In the genomic region with DNA sequence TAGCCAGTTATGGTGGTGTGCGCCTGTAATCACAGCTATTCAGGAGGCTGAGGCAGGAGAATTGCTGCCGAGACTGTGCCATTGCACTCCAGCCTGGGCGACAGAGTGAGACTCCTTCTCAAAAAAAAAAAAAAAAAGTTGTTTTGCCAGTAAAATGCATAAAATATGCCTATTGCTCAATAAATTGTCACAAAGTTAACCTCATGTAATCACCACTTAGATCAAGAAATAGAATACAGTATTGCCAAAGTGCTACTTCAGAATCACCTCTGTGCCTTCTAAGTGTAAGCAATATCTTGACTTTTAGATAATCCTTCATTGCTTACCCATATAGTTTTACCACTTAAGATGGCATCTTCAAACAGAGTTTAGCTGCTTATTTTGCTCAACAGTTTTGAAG, we compare ENCODE assay signal across 18 cellular contexts.
A peak's percentile ranks its signal among the peaks of the same experiment; 100 is the strongest.
DNase-seq lines count a peak whose midpoint lies in the region; ATAC-seq, FAIRE-seq and TF ChIP-seq lines count a peak whose summit lies in the region.
"Had no signal": no experiment of that assay in that cellular context is flagged by ENCODE, and none has a peak within 500 bp of the region (broad histone marks: within the 10 kb centered on the region; RNA-seq: fewer than 3 reads in every experiment).

No MANE protein-coding gene starts in this region.

- POLR2A ChIA-PET in HepG2 (lab: Yijun Ruan, JAX) = no interaction called here

- 95% methylated on average over 3 of the region's 3 CpGs for WGBS in HepG2 (ENCODE audit: low lambda C conversion rate)
- WGBS in right lobe of liver (ENCODE audit: insufficient coverage, low coverage, low lambda C conversion rate, missing lambda C conversion rate) = no CpG with 5 or more reads among the region's 3 CpGs
- 94 to 100% methylated on average over 3 of the region's 3 CpGs for WGBS in esophagus squamous epithelium, 2 donors

- H2AFZ ChIP-seq in HepG2 (ENCODE audit: low read length) (no peak overlapping the region), osteoblast (ENCODE audit: low read length) (no peak overlapping the region)

- in situ Hi-C loops in HepG2 (cut with HindIII; ENCODE audit: extremely low pct_ligation_motif_present, low pct_unique_long_range_greater_than_20kb) = no loop called here

- ATAC-seq in HepG2 (no peak), right lobe of liver (no peak), HG03280 (IDR thresholded peaks at IDR 0.05; ENCODE audit: unreplicated experiment) (no peak)

- no peak for FAIRE-seq in HepG2 (lab: Jason Lieb, UNC)
- FAIRE-seq: H1 had no signal

- H3K4me3 ChIP-seq in HepG2 (replicated peaks in 1 of 3; ENCODE audit: insufficient read depth in 1 of 3, low read depth in 2 of 3, low read length in 3 of 3) = no peak overlapping the region
- no peak overlapping the region for H3K4me3 ChIP-seq in right lobe of liver
- H3K4me3 ChIP-seq in fibroblast of mammary gland (ENCODE audit: control insufficient read depth, low read depth, low read length) = no peak overlapping the region
- H3K4me3 ChIP-seq in osteoblast (ENCODE audit: insufficient read depth, low read length) = no peak overlapping the region
- no peak overlapping the region for H3K4me3 ChIP-seq in H7 (ENCODE audit: insufficient read depth, low read depth, low read length)
- H3K4me3 ChIP-seq in esophagus squamous epithelium = no peak overlapping the region
- H3K4me3 ChIP-seq: BLaER1, SJSA1 had no signal

- no peaks in the 10 kb centered on the region for H3K4me1 ChIP-seq in HepG2 (ENCODE audit: insufficient read depth, low read length)
- no peaks in the 10 kb centered on the region for H3K4me1 ChIP-seq in right lobe of liver
- no peaks in the 10 kb centered on the region for H3K4me1 ChIP-seq in osteoblast (ENCODE audit: insufficient read depth, low read length)
- peaks cover 0 to 7% (median 4%) of the 10 kb centered on the region in 3 donors for H3K4me1 ChIP-seq in esophagus squamous epithelium

- CTCF ChIA-PET in HepG2 (lab: Yijun Ruan, JAX; ENCODE audit: low intra/inter-chr PET ratio, low total read pairs) = no interaction called here

- no TSS peak for BruUV-seq in HepG2 (replicated peaks; lab: Mats Ljungman, UMichigan)

- DNase-seq in HepG2 (ENCODE audit: low spot score) (no peak), right lobe of liver (no peak), fibroblast of mammary gland (ENCODE audit: low read depth) (peak; percentile 25), osteoblast (ENCODE audit: insufficient read length, low spot score, missing footprints) (peak; percentile 5), H7 (no peak), esophagus squamous epithelium (lab: John Stamatoyannopoulos, UW) (no peak)
- DNase-seq: CD4-positive, CD25-positive, alpha-beta regulatory T cell; GF-D8; Kasumi-1; NCI-H2029; NCI-H2227 treated with DMSO at 0.1 percent for 48 hours; NCI-H526 treated with DMSO at 0.1 percent for 48 hours; Right ventricle myocardium superior; RPMI8226 had no signal

- TF ChIP-seq POLR2A in HepG2 (IDR thresholded peaks at IDR 0.05; ENCODE audit: insufficient read depth in 1 of 2, low read depth in 2 of 2, low read length in 2 of 2) (no peak), right lobe of liver (IDR thresholded peaks at IDR 0.05) (no peak), esophagus squamous epithelium (IDR thresholded peaks at IDR 0.05) (no peak)

- H3K79me2 ChIP-seq in HepG2 (ENCODE audit: insufficient read depth, low read length) (no peaks in the 10 kb centered on the region), osteoblast (ENCODE audit: insufficient read depth, low read length) (no peaks in the 10 kb centered on the region)

- H4K20me1 ChIP-seq in HepG2 (ENCODE audit: insufficient read depth, low read length) (no peaks in the 10 kb centered on the region), osteoblast (ENCODE audit: insufficient read depth, low read length) (no peaks in the 10 kb centered on the region)
- H4K20me1 ChIP-seq: BLaER1 had no signal

- H3K27me3 ChIP-seq in HepG2 (ENCODE audit: control insufficient read depth in 1 of 2, insufficient read depth in 2 of 2, low read length in 2 of 2) (no peaks in the 10 kb centered on the region), right lobe of liver (no peaks in the 10 kb centered on the region), osteoblast (ENCODE audit: insufficient read depth, low read length) (no peaks in the 10 kb centered on the region), H7 (ENCODE audit: control insufficient read depth, insufficient read depth, low read length) (no peaks in the 10 kb centered on the region), esophagus squamous epithelium (no peaks in the 10 kb centered on the region)
- H3K27me3 ChIP-seq: BLaER1, SJSA1 had no signal

- H3K9me3 ChIP-seq in HepG2 (ENCODE audit: low read length) (no peaks in the 10 kb centered on the region), right lobe of liver (no peaks in the 10 kb centered on the region), osteoblast (ENCODE audit: low read depth, low read length) (no peaks in the 10 kb centered on the region), esophagus squamous epithelium (no peaks in the 10 kb centered on the region)
- H3K9me3 ChIP-seq: BLaER1, SJSA1 had no signal

- TF ChIP-seq EP300 in HepG2 (IDR thresholded peaks at IDR 0.05; ENCODE audit: low read depth in 2 of 2, low read length in 2 of 2) (no peak), HepG2 (CRISPR knock-in tag; IDR thresholded peaks at IDR 0.05; ENCODE audit: borderline replicate concordance) (no peak)

- no peak for TF ChIP-seq CTCF in HepG2 (CRISPR knock-in tag; IDR thresholded peaks at IDR 0.05)
- TF ChIP-seq CTCF in right lobe of liver (IDR thresholded peaks at IDR 0.05) = no peak
- no peak for TF ChIP-seq CTCF in fibroblast of mammary gland (conservative IDR thresholded peaks at IDR 0.05; ENCODE audit: control insufficient read depth, insufficient read depth, low read depth, low read length)
- no peak for TF ChIP-seq CTCF in osteoblast (IDR thresholded peaks at IDR 0.05; ENCODE audit: extremely low read depth, low read depth, low read length)
- no peak for TF ChIP-seq CTCF in esophagus squamous epithelium (IDR thresholded peaks at IDR 0.05)

- H3K27ac ChIP-seq in HepG2 (ENCODE audit: extremely low read length, insufficient read depth, low read length) (no peak overlapping the region), right lobe of liver (peak overlapping the region in 1 of 3 donors; percentile 50), osteoblast (ENCODE audit: low read depth, low read length) (no peak overlapping the region), esophagus squamous epithelium (no peak overlapping the region)
- H3K27ac ChIP-seq: BLaER1, SJSA1 had no signal

- TF ChIP-seq RAD21 in HepG2 (CRISPR knock-in tag; IDR thresholded peaks at IDR 0.05) = no peak

- peaks cover 5 to 15% of the 10 kb centered on the region in 2 experiments for H3K36me3 ChIP-seq in HepG2 (replicated peaks in 1 of 2; ENCODE audit: control insufficient read depth in 1 of 2, insufficient read depth in 2 of 2, low read length in 2 of 2)
- H3K36me3 ChIP-seq in right lobe of liver = no peaks in the 10 kb centered on the region
- no peaks in the 10 kb centered on the region for H3K36me3 ChIP-seq in osteoblast (ENCODE audit: insufficient read depth, low read length)
- no peaks in the 10 kb centered on the region for H3K36me3 ChIP-seq in H7 (replicated peaks; ENCODE audit: control insufficient read depth, insufficient read depth, low read length)
- H3K36me3 ChIP-seq in esophagus squamous epithelium = no peaks in the 10 kb centered on the region
- H3K36me3 ChIP-seq: BLaER1, SJSA1 had no signal

- intact Hi-C loops in HepG2 (cut with micrococcal nuclease; ENCODE audit: unreplicated experiment) (no loop called here), right lobe of liver (cut with DNase I) (no loop called here), esophagus squamous epithelium (cut with DNase I) (no loop called here)

- H3K4me2 ChIP-seq in HepG2 (ENCODE audit: low read depth, low read length) = no peak overlapping the region
- no peak overlapping the region for H3K4me2 ChIP-seq in osteoblast (ENCODE audit: insufficient read depth, low read length)
- H3K4me2 ChIP-seq: BLaER1 had no signal

- H3K9ac ChIP-seq in HepG2 (ENCODE audit: insufficient read depth, low read depth, low read length) = no peak overlapping the region
- H3K9ac ChIP-seq: BLaER1 had no signal

TF ChIP-seq in HepG2, 621 proteins besides CTCF, POLR2A, EP300 and RAD21:
- no peak for TF ChIP-seq CHD2 (IDR thresholded peaks at IDR 0.05; ENCODE audit: low read depth, low read length)
- peak; percentile 37; the same call in 1 of the 2 replicates for TF ChIP-seq CEBPB (IDR thresholded peaks at IDR 0.05; ENCODE audit: borderline replicate concordance, low read depth, low read length)

Comparison
In these comparisons a context has a peak if more than half of its experiments do, and no peak if none do; other contexts are left out.
1. DNase-seq: peak in fibroblast of mammary gland (single experiment) and osteoblast (single experiment); none in HepG2 (single experiment), right lobe of liver (0 of 3), H7 (single experiment) and esophagus squamous epithelium (single experiment).